Comparison of ENCODE assay signal across 8 cellular contexts in the genomic region with DNA sequence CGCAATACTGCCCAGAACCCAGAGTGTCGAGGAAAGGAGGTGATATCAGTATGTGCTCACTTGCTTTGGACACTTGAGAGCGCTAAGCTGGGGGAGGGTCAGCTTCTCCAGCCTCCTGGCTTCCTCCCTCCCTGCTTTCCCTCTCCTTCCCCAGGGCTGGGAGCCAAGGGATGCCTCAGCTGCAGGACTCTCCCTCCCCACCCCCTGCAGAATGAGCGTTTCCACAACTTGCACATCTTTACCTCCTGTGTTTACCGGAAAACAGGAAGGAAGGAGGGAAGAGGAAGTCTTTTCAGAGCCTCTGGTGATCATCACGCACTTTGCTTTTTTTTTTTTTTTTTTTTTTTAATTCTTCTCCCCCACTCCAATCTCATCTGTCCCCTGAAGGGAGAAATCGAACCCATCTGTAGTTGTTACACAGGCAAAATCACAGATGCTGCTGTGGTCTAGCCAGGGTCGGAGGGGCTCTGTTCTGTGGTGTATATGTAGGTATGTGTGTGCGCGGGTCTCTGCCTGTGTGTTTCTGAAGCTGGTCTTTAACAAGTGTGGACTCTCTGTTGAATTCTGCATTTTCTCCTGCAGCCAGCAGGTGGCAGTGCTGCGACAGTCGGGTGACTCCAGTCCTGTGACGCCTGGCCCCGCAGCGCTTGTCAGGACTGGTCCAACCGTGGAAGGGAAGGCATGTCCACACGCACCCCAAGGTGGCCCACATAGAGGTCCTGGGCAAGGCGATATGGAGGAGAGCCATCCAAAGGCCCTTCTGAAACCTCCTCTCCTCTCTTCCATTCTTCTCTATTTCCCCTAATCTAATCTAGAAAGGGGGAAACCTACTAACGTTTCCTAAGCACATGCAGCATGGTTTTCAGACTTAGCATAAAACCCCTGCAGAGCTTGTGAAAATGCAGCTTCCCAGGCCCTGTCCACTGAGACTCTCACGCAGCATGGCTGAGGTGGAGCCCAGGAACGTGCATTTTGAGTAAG.
A peak's percentile ranks its signal among the peaks of the same experiment; 100 is the strongest.
DNase-seq lines count a peak whose midpoint lies in the region; ATAC-seq and TF ChIP-seq lines count a peak whose summit lies in the region.

No MANE protein-coding gene starts in this region.

- peaks cover 0 to 7% of the 10 kb centered on the region in 2 donors for H3K4me1 ChIP-seq in breast epithelium

- no peak for TF ChIP-seq POLR2A in breast epithelium (IDR thresholded peaks at IDR 0.05)

- H3K36me3 ChIP-seq in breast epithelium: no peaks in the 10 kb centered on the region

- H3K4me3 ChIP-seq in WI38 (ENCODE audit: low read depth, low read length) (no peak overlapping the region), breast epithelium (peak overlapping the region in 1 of 3 donors; percentile 35)

- peak overlapping the region in 4 of 5 donors; percentile 3 to 51 (median 24) for H3K4me3 Mint-ChIP-seq in immature natural killer cell

- no peaks in the 10 kb centered on the region for H3K27me3 ChIP-seq in breast epithelium

- no peak overlapping the region for H3K27ac Mint-ChIP-seq in immature natural killer cell

- H3K27ac ChIP-seq in breast epithelium: no peak overlapping the region

- TF ChIP-seq CTCF in WI38 (IDR thresholded peaks at IDR 0.05; ENCODE audit: low read depth, low read length) (peak; percentile 80), breast epithelium (IDR thresholded peaks at IDR 0.05) (peak; percentile 83 to 89 (median 87))

- in situ Hi-C loops in ACHN (cut with HindIII; ENCODE audit: low pct_ligation_motif_present, low pct_unique_long_range_greater_than_20kb, low sequenced_read_pairs): no loop called here

- H3K36me3 Mint-ChIP-seq in immature natural killer cell: peaks cover 0 to 7% (median 7%) of the 10 kb centered on the region in 3 donors

- no peaks in the 10 kb centered on the region for H3K9me3 ChIP-seq in breast epithelium

- peak; percentile 89 for DNase-seq in ACHN
- peak; percentile 87 for DNase-seq in NCI-H2227 treated with DMSO at 0.1 percent for 48 hours (lab: John Stamatoyannopoulos, UW)
- DNase-seq in breast epithelium (ENCODE audit: low spot score in 2 of 2): peak; percentile 60 to 82
- DNase-seq in immature natural killer cell: peak; percentile 74 to 80 (median 76)
- DNase-seq in stimulated activated CD4-positive, alpha-beta T cell treated with anti-CD3 and anti-CD28 coated beads, Interleukin-15, amount 100 ng/mL, for 24 hours: peak; percentile 84

- intact Hi-C loops in breast epithelium (cut with DNase I; ENCODE audit: low total_unique reads): loop anchor here (5.0 kb wide), 1 partner anchor 1089 kb away; no protein-coding TSS in a partner anchor

- H3K27me3 Mint-ChIP-seq in immature natural killer cell (ENCODE audit: low read depth in 3 of 3): peaks cover 8 to 10% (median 10%) of the 10 kb centered on the region in 3 donors

- peak; percentile 81 for ATAC-seq in GM18858 (IDR thresholded peaks at IDR 0.05; ENCODE audit: unreplicated experiment)
- ATAC-seq in HG03196 (IDR thresholded peaks at IDR 0.05; ENCODE audit: unreplicated experiment): peak; percentile 88

- no peaks in the 10 kb centered on the region for H3K9me3 Mint-ChIP-seq in immature natural killer cell

- H3K4me1 Mint-ChIP-seq in immature natural killer cell: peaks cover 12 to 17% of the 10 kb centered on the region in 2 donors
